In genomic region chr12:43315961-43316360, GRCh38 we compare ENCODE assay signal across 17 cellular contexts.
DNase-seq lines count a peak whose midpoint lies in the region; ATAC-seq and TF ChIP-seq lines count a peak whose summit lies in the region.
"Had no signal": no experiment of that assay in that cellular context is flagged by ENCODE, and none has a peak within 500 bp of the region (broad histone marks: within the 10 kb centered on the region; RNA-seq: fewer than 3 reads in every experiment).

No MANE protein-coding gene starts in this region.

- TF ChIP-seq CTCF in HL-60 (IDR thresholded peaks at IDR 0.05; ENCODE audit: insufficient read depth, low read length) (no peak), astrocyte of the cerebellum (IDR thresholded peaks at IDR 0.05; ENCODE audit: low read depth, low read length, missing control alignments) (no peak), fibroblast of mammary gland (conservative IDR thresholded peaks at IDR 0.05; ENCODE audit: control insufficient read depth, insufficient read depth, low read depth, low read length) (no peak), nephron progenitor cell (IDR thresholded peaks at IDR 0.05) (no peak), Peyer's patch (IDR thresholded peaks at IDR 0.05) (no peak)

- no peak overlapping the region for H3K4me3 Mint-ChIP-seq in nephron progenitor cell
- H3K4me3 Mint-ChIP-seq: IgD-negative memory B cell had no signal

- H3K4me1 ChIP-seq in Peyer's patch: no peaks in the 10 kb centered on the region

- TF ChIP-seq POLR2A in Peyer's patch (IDR thresholded peaks at IDR 0.05): no peak

- no peaks in the 10 kb centered on the region for H3K9me3 Mint-ChIP-seq in nephron progenitor cell
- H3K9me3 Mint-ChIP-seq: IgD-negative memory B cell had no signal

- H3K4me1 Mint-ChIP-seq in nephron progenitor cell: peaks cover 33% of the 10 kb centered on the region
- H3K4me1 Mint-ChIP-seq: IgD-negative memory B cell had no signal

- no peak for ATAC-seq in HG02885 (IDR thresholded peaks at IDR 0.05; ENCODE audit: poor library complexity, unreplicated experiment)

- no peaks in the 10 kb centered on the region for H3K27me3 Mint-ChIP-seq in nephron progenitor cell (ENCODE audit: low read depth, poor library complexity)
- H3K27me3 Mint-ChIP-seq: IgD-negative memory B cell had no signal

- H3K4me3 ChIP-seq in HL-60 (replicated peaks; ENCODE audit: insufficient read depth, low read length): no peak overlapping the region
- H3K4me3 ChIP-seq in astrocyte of the cerebellum (ENCODE audit: low read depth, low read length): no peak overlapping the region
- no peak overlapping the region for H3K4me3 ChIP-seq in fibroblast of mammary gland (ENCODE audit: control insufficient read depth, low read depth, low read length)
- no peak overlapping the region for H3K4me3 ChIP-seq in H7 (ENCODE audit: insufficient read depth, low read depth, low read length)
- H3K4me3 ChIP-seq in Peyer's patch: no peak overlapping the region
- no peak overlapping the region for H3K4me3 ChIP-seq in MG63

- H3K36me3 Mint-ChIP-seq in nephron progenitor cell (ENCODE audit: low read depth): peaks cover 2% of the 10 kb centered on the region
- H3K36me3 Mint-ChIP-seq: IgD-negative memory B cell had no signal

- H3K9me3 ChIP-seq in Peyer's patch: no peaks in the 10 kb centered on the region
- H3K9me3 ChIP-seq in MG63: no peaks in the 10 kb centered on the region

- H3K27ac Mint-ChIP-seq in nephron progenitor cell: peak overlapping the region; percentile 79
- H3K27ac Mint-ChIP-seq: IgD-negative memory B cell had no signal

- H3K27me3 ChIP-seq in HL-60 (ENCODE audit: insufficient read depth, poor library complexity, severe bottlenecking): no peaks in the 10 kb centered on the region
- no peaks in the 10 kb centered on the region for H3K27me3 ChIP-seq in H7 (ENCODE audit: control insufficient read depth, insufficient read depth, low read length)
- H3K27me3 ChIP-seq in Peyer's patch: no peaks in the 10 kb centered on the region
- no peaks in the 10 kb centered on the region for H3K27me3 ChIP-seq in MG63

- no peaks in the 10 kb centered on the region for H3K36me3 ChIP-seq in H7 (replicated peaks; ENCODE audit: control insufficient read depth, insufficient read depth, low read length)
- H3K36me3 ChIP-seq in Peyer's patch: no peaks in the 10 kb centered on the region
- no peaks in the 10 kb centered on the region for H3K36me3 ChIP-seq in MG63

- in situ Hi-C loops in astrocyte of the cerebellum (cut with HindIII; ENCODE audit: low sequenced_read_pairs): no loop called here

- DNase-seq in HL-60 (ENCODE audit: low read depth in 1 of 2, low spot score in 1 of 2): no peak
- peak; percentile 79 for DNase-seq in astrocyte of the cerebellum (ENCODE audit: low read depth)
- peak; percentile 56 for DNase-seq in fibroblast of mammary gland (ENCODE audit: low read depth)
- no peak for DNase-seq in nephron progenitor cell
- DNase-seq in H7: no peak
- DNase-seq in Peyer's patch: no peak
- DNase-seq in MG63: no peak
- DNase-seq: C1 segment of cervical spinal cord; DMS153; EL; NCI-H1048; NCI-H2227 treated with DMSO at 0.1 percent for 48 hours; NCI-H524 treated with DMSO at 0.1 percent for 48 hours; NK-92 treated with Interleukin-12 subunit alpha and Interleukin-12 subunit beta, amount 100 ng/mL, for 24 hours; OCI-M1 had no signal

- H3K27ac ChIP-seq in HL-60 (replicated peaks): peak overlapping the region; percentile 28
- no peak overlapping the region for H3K27ac ChIP-seq in Peyer's patch

Comparison
In these comparisons a context has a peak if more than half of its experiments do, and no peak if none do; other contexts are left out.
1. DNase-seq: peak in astrocyte of the cerebellum (single experiment) and fibroblast of mammary gland (single experiment); none in HL-60 (0 of 2), nephron progenitor cell (single experiment), H7 (single experiment), Peyer's patch (0 of 3) and MG63 (single experiment).